ENCODE assay signal across 12 cellular contexts in genomic region chr17:5508855-5509254, GRCh38. TPM values are rescaled to one million over a fixed set of nuclear protein-coding genes. Genes with fewer than 3 reads are reported as not detected.
DNase-seq lines count a peak whose midpoint lies in the region; ATAC-seq and TF ChIP-seq lines count a peak whose summit lies in the region.
"Had no signal": no experiment of that assay in that cellular context is flagged by ENCODE, and none has a peak within 500 bp of the region (broad histone marks: within the 10 kb centered on the region; RNA-seq: fewer than 3 reads in every experiment).

No MANE protein-coding gene starts in this region.

- H3K36me3 ChIP-seq in smooth muscle cell (ENCODE audit: low read depth) (no peaks in the 10 kb centered on the region), psoas muscle (ENCODE audit: insufficient read depth in 1 of 2, low read depth in 1 of 2) (no peaks in the 10 kb centered on the region)
- H3K36me3 ChIP-seq: thyroid gland had no signal

- no peaks in the 10 kb centered on the region for H3K27me3 ChIP-seq in smooth muscle cell (ENCODE audit: low read depth)
- H3K27me3 ChIP-seq in psoas muscle (ENCODE audit: insufficient read depth in 3 of 3, low read length in 2 of 3), result no peaks in the 10 kb centered on the region
- H3K27me3 ChIP-seq: thyroid gland had no signal

- H3K9me3 ChIP-seq in smooth muscle cell (replicated peaks; ENCODE audit: low read depth) (no peaks in the 10 kb centered on the region), psoas muscle (no peaks in the 10 kb centered on the region)
- H3K9me3 ChIP-seq: thyroid gland had no signal

- H3F3A ChIP-seq in smooth muscle cell (ENCODE audit: low read depth), result peaks cover 4% of the 10 kb centered on the region

- H3K4me1 ChIP-seq in smooth muscle cell (ENCODE audit: low read depth), result peaks cover 17% of the 10 kb centered on the region
- H3K4me1 ChIP-seq in psoas muscle, result no peaks in the 10 kb centered on the region
- H3K4me1 ChIP-seq: thyroid gland had no signal

- no peak overlapping the region for H3K4me3 ChIP-seq in foreskin fibroblast (ENCODE audit: low read depth in 1 of 2, low read length in 2 of 2)
- H3K4me3 ChIP-seq in smooth muscle cell, result no peak overlapping the region
- no peak overlapping the region for H3K4me3 ChIP-seq in psoas muscle
- H3K4me3 ChIP-seq: thyroid gland had no signal

- 40% methylated on average over 4 of the region's 4 CpGs for WGBS in smooth muscle cell (ENCODE audit: low lambda C conversion rate)
- 49 to 54% (median 54%) methylated on average over 4 of the region's 4 CpGs for WGBS in psoas muscle, 3 donors

- peak overlapping the region; percentile 73 for H2AFZ ChIP-seq in smooth muscle cell (ENCODE audit: low read depth)

- peak overlapping the region; percentile 95 for H3K27ac ChIP-seq in smooth muscle cell (ENCODE audit: low read depth)
- H3K27ac ChIP-seq in psoas muscle, result no peak overlapping the region
- H3K27ac ChIP-seq: thyroid gland had no signal

- peak overlapping the region; percentile 68 for H3K4me2 ChIP-seq in smooth muscle cell

- DNase-seq in SHP77 (lab: John Stamatoyannopoulos, UW), result peak; percentile 7 to 17
- DNase-seq in SHP77 treated with DMSO at 0.1 percent for 48 hours (lab: John Stamatoyannopoulos, UW), result no peak
- peak; percentile 28 for DNase-seq in NCI-H82 treated with DMSO at 0.1 percent for 48 hours (lab: John Stamatoyannopoulos, UW; ENCODE audit: unreplicated experiment)
- peak; percentile 39 to 58 for DNase-seq in foreskin fibroblast
- no peak for DNase-seq in smooth muscle cell (lab: John Stamatoyannopoulos, UW; ENCODE audit: unreplicated experiment)
- no peak for DNase-seq in GF-D8 (lab: John Stamatoyannopoulos, UW)
- no peak for DNase-seq in HCEC 1CT
- DNase-seq in psoas muscle, result no peak
- DNase-seq: ACHN; activated T-cell treated with anti-CD3 and anti-CD28 coated beads, Interleukin-2, amount 50 U/mL, for 4 hours; NCI-H1436 treated with DMSO at 0.1 percent for 48 hours; thyroid gland had no signal

- no peaks in the 10 kb centered on the region for H3K79me2 ChIP-seq in smooth muscle cell (ENCODE audit: low read depth)

- TF ChIP-seq CTCF in foreskin fibroblast (IDR thresholded peaks at IDR 0.05; ENCODE audit: low read depth, low read length), result no peak
- no peak for TF ChIP-seq CTCF in smooth muscle cell (IDR thresholded peaks at IDR 0.05; ENCODE audit: borderline replicate concordance, insufficient read depth, poor library complexity, severe bottlenecking)
- TF ChIP-seq CTCF in psoas muscle (IDR thresholded peaks at IDR 0.05), result no peak

- no peak for ATAC-seq in psoas muscle
- ATAC-seq: activated T-cell treated with anti-CD3 and anti-CD28 coated beads, Interleukin-2, amount 50 U/mL, for 4 hours had no signal

- peak overlapping the region; percentile 79 for H3K9ac ChIP-seq in smooth muscle cell (ENCODE audit: low read depth)

- no peaks in the 10 kb centered on the region for H4K20me1 ChIP-seq in smooth muscle cell (ENCODE audit: low read depth)

- intact Hi-C loops in psoas muscle (cut with DNase I), result no loop called here

RNA-seq across cellular contexts. Expression of gene MIS12, which starts 22.5 kb away (rescaled TPM):
- total RNA-seq in smooth muscle cell, result 22.5 and 23.3 TPM in 2 replicates
- 14.8 and 21.6 TPM in 2 replicates for polyA plus RNA-seq in smooth muscle cell
- total RNA-seq in psoas muscle, result 10 to 100 TPM; 13.6 to 21.4 (median 17.5) TPM
- polyA plus RNA-seq in psoas muscle, result 10 to 100 TPM; 11.1 to 28.9 (median 13.1) TPM

RNA-seq across cellular contexts. Expression of gene DERL2, which starts 22.9 kb away (rescaled TPM):
- 65.3 and 81.3 TPM in 2 replicates for total RNA-seq in smooth muscle cell
- 152 and 162 TPM in 2 replicates for polyA plus RNA-seq in smooth muscle cell
- 10 to 100 TPM; 23.1 to 40.9 (median 33.6) TPM for total RNA-seq in psoas muscle
- 100 to 1,000 TPM in 1 of 3 donors, 10 to 100 TPM in 2; 50.6 to 104 (median 60.4) TPM for polyA plus RNA-seq in psoas muscle

RNA-seq across cellular contexts. Expression of gene DHX33, which starts 40.1 kb away (rescaled TPM):
- total RNA-seq in smooth muscle cell (6.0 and 6.2 TPM in 2 replicates), psoas muscle (10 to 100 TPM in 3 of 4 donors, 1 to 10 TPM in 1; 8.9 to 17.7 (median 12.0) TPM)
- polyA plus RNA-seq in smooth muscle cell (1.6 and 2.0 TPM in 2 replicates), psoas muscle (1 to 10 TPM; 3.9 to 9.6 (median 6.9) TPM)

Comparison
In these comparisons a context has a peak if more than half of its experiments do, and no peak if none do; other contexts are left out.
1. DNase-seq: peak in SHP77 (2 of 2), NCI-H82 treated with DMSO at 0.1 percent for 48 hours (single experiment) and foreskin fibroblast (2 of 2); none in SHP77 treated with DMSO at 0.1 percent for 48 hours (single experiment), smooth muscle cell (single experiment), GF-D8 (single experiment), HCEC 1CT (single experiment) and psoas muscle (0 of 2).